Comparison of ENCODE assay signal across 15 cellular contexts in the genomic region with DNA sequence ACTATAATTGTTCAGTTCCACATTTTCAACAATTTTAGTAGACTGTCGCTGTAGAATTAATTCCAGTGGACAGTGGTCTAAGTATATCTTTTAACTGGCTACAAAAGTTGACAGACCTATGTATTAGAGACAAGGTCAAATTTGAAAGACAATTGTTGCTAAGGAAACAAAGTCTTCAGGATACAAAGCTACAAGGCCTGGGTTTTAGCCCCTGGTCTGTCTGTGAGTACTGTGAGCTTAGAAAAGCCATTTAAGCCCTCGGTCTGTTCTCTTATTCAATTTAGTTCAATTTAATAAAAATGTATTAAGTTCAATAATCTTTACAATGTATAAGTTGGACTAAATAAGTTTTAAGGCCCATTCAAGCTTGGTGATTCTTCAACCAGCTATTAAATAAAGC.
DNase-seq lines count a peak whose midpoint lies in the region; FAIRE-seq and TF ChIP-seq lines count a peak whose summit lies in the region.
"Had no signal": no experiment of that assay in that cellular context is flagged by ENCODE, and none has a peak within 500 bp of the region (broad histone marks: within the 10 kb centered on the region; RNA-seq: fewer than 3 reads in every experiment).

No MANE protein-coding gene starts in this region.

- peak; percentile 5 for DNase-seq in NCI-H2227 (lab: John Stamatoyannopoulos, UW; ENCODE audit: unreplicated experiment)
- no peak for DNase-seq in NCI-H2227 treated with DMSO at 0.1 percent for 48 hours (lab: John Stamatoyannopoulos, UW)
- DNase-seq in endothelial cell (ENCODE audit: low spot score): no peak
- DNase-seq in left kidney (ENCODE audit: low read depth, low spot score): peak; percentile 46
- DNase-seq in anterior cingulate cortex (lab: John Stamatoyannopoulos, UW): no peak
- DNase-seq in kidney: no peak
- no peak for DNase-seq in ecto neural progenitor cell (ENCODE audit: low spot score)
- no peak for DNase-seq in activated CD4-positive, alpha-beta T cell treated with anti-CD3 and anti-CD28 coated beads for 4 hours
- DNase-seq: 8988T, KG1, NCI-H1092, NCI-H446, NCI-H774, SHP77 treated with DMSO at 0.1 percent for 48 hours had no signal

- H3K4me1 ChIP-seq in kidney (ENCODE audit: control insufficient read depth in 1 of 2, insufficient read depth in 1 of 2, low read depth in 1 of 2, low read length in 2 of 2): no peaks in the 10 kb centered on the region

- H3K27ac ChIP-seq in kidney (ENCODE audit: low read depth in 2 of 2, low read length in 2 of 2): no peak overlapping the region
- H3K27ac ChIP-seq: BLaER1 had no signal

- no peaks in the 10 kb centered on the region for H3K36me3 Mint-ChIP-seq in endothelial cell (ENCODE audit: low read depth, unreplicated experiment)

- no peak overlapping the region for H3K4me3 ChIP-seq in kidney (ENCODE audit: low read length in 2 of 2)
- H3K4me3 ChIP-seq: BLaER1 had no signal

- intact Hi-C loops in kidney (cut with DNase I): no loop called here

- TF ChIP-seq CTCF in endothelial cell (IDR thresholded peaks at IDR 0.05; ENCODE audit: unreplicated experiment) (no peak), kidney (IDR thresholded peaks at IDR 0.05; ENCODE audit: borderline replicate concordance, extremely low read depth, insufficient read depth) (no peak)

- H3K9me3 ChIP-seq in kidney (ENCODE audit: control insufficient read depth in 1 of 2, low read length in 2 of 2): no peaks in the 10 kb centered on the region
- H3K9me3 ChIP-seq: BLaER1 had no signal

- peak overlapping the region; percentile 90 for H3K27ac Mint-ChIP-seq in endothelial cell (ENCODE audit: unreplicated experiment)

- no peaks in the 10 kb centered on the region for H3K9me3 Mint-ChIP-seq in endothelial cell (ENCODE audit: unreplicated experiment)

- H3K4me3 Mint-ChIP-seq in endothelial cell (ENCODE audit: unreplicated experiment): no peak overlapping the region

- H3K4me1 Mint-ChIP-seq in endothelial cell (ENCODE audit: unreplicated experiment): peaks cover 49% of the 10 kb centered on the region

- no peaks in the 10 kb centered on the region for H3K36me3 ChIP-seq in kidney (ENCODE audit: control insufficient read depth in 1 of 2, insufficient read depth in 2 of 2, low read length in 2 of 2)
- H3K36me3 ChIP-seq: BLaER1 had no signal

- H3K9ac ChIP-seq in kidney (ENCODE audit: low read length in 2 of 2): no peak overlapping the region
- H3K9ac ChIP-seq: BLaER1 had no signal

- no peak for FAIRE-seq in kidney (lab: Jason Lieb, UNC)

- peaks cover 2% of the 10 kb centered on the region for H3K27me3 Mint-ChIP-seq in endothelial cell (ENCODE audit: unreplicated experiment)

Comparison
In these comparisons a context has a peak if more than half of its experiments do, and no peak if none do; other contexts are left out.
1. DNase-seq: peak in NCI-H2227 (single experiment) and left kidney (single experiment); none in NCI-H2227 treated with DMSO at 0.1 percent for 48 hours (single experiment), endothelial cell (single experiment), anterior cingulate cortex (0 of 58), kidney (single experiment), ecto neural progenitor cell (single experiment) and activated CD4-positive, alpha-beta T cell treated with anti-CD3 and anti-CD28 coated beads for 4 hours (0 of 2).